28 cellular contexts compared by ENCODE assay signal in the genomic region with DNA sequence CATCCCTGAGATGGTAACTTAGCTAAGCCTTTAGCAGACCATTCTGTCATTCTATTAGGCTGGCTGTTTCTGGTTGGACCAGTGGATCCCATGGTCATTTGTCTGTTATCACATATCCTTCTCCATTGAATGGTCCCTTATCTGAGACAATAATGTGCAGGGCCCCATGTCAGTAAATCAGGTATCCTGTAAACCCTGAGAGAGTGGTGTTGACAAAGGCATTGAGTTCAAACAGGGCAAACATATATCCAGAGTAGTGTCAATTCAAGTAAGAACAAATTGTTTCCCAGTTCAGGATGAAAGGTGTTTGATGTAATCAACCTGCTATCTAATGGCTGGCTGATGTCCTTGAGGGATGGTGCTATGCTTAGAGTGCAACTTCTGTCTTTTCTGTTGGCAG.
"Had no signal": no experiment of that assay in that cellular context is flagged by ENCODE, and none has a peak within 500 bp of the region (broad histone marks: within the 10 kb centered on the region; RNA-seq: fewer than 3 reads in every experiment).

No MANE protein-coding gene starts in this region.

- H3K4me2 ChIP-seq: hepatocyte had no signal

- H3K27ac ChIP-seq: colonic mucosa, coronary artery, dorsolateral prefrontal cortex, epithelial cell of prostate, esophagus muscularis mucosa, esophagus squamous epithelium, foreskin keratinocyte, gastrocnemius medialis, gastroesophageal sphincter, heart left ventricle, heart right ventricle, hepatocyte had no signal

- FAIRE-seq: endometrium, endothelial cell of umbilical vein, frontal cortex had no signal

- H3K9me3 ChIP-seq: colonic mucosa, esophagus squamous epithelium, gastrocnemius medialis had no signal

- H3K4me3 ChIP-seq: colonic mucosa, coronary artery, dorsolateral prefrontal cortex, esophagus muscularis mucosa, esophagus squamous epithelium, gastrocnemius medialis, gastroesophageal sphincter, heart left ventricle, heart right ventricle, hepatocyte had no signal

- H3K36me3 ChIP-seq: colonic mucosa, esophagus muscularis mucosa, esophagus squamous epithelium, gastrocnemius medialis, gastroesophageal sphincter, heart left ventricle, heart right ventricle had no signal

- H3K27me3 ChIP-seq: colonic mucosa, esophagus muscularis mucosa, esophagus squamous epithelium, foreskin keratinocyte, gastrocnemius medialis, heart left ventricle, hepatocyte had no signal

- H2AFZ ChIP-seq: hepatocyte had no signal

- DNase-seq: colonic mucosa; cortex of kidney; dermis blood vessel endothelial cell; dorsolateral prefrontal cortex; effector CD4-positive, alpha-beta T cell; effector CD8-positive, alpha-beta T cell; effector memory CD4-positive, alpha-beta T cell; effector memory CD8-positive, alpha-beta T cell; endodermal cell; erythroblast; esophagus squamous epithelium; foreskin fibroblast; foreskin keratinocyte; foreskin melanocyte; gastrocnemius medialis; glutamatergic neuron; head of caudate nucleus; heart left ventricle; heart right ventricle had no signal

- H3K79me2 ChIP-seq: hepatocyte had no signal

- ATAC-seq: effector memory CD8-positive, alpha-beta T cell; esophagus mucosa; foreskin keratinocyte; gastrocnemius medialis; gastroesophageal sphincter; heart left ventricle; heart right ventricle had no signal

- H3K4me1 ChIP-seq: colonic mucosa, esophagus muscularis mucosa, esophagus squamous epithelium, foreskin keratinocyte, gastrocnemius medialis, gastroesophageal sphincter, heart left ventricle, heart right ventricle had no signal
